15 cellular contexts compared by ENCODE assay signal in genomic region chr1:21930629-21931170, GRCh38. TPM values are rescaled to one million over a fixed set of nuclear protein-coding genes. Genes with fewer than 3 reads are reported as not detected.
DNase-seq lines count a peak whose midpoint lies in the region; ATAC-seq and TF ChIP-seq lines count a peak whose summit lies in the region.
"Had no signal": no experiment of that assay in that cellular context is flagged by ENCODE, and none has a peak within 500 bp of the region (broad histone marks: within the 10 kb centered on the region; RNA-seq: fewer than 3 reads in every experiment).

No MANE protein-coding gene starts in this region.

- no peaks in the 10 kb centered on the region for H3K4me1 ChIP-seq in HEK293 (ENCODE audit: control insufficient read depth, insufficient read depth, low read length)
- peaks cover 17 to 38% of the 10 kb centered on the region in 2 donors for H3K4me1 ChIP-seq in breast epithelium
- H3K4me1 ChIP-seq in mesodermal cell (ENCODE audit: control insufficient read depth, insufficient read depth, low read length, poor library complexity, severe bottlenecking) = peaks cover 73% of the 10 kb centered on the region
- peaks cover 32 to 94% (median 90%) of the 10 kb centered on the region in 5 donors for H3K4me1 ChIP-seq in subcutaneous abdominal adipose tissue (ENCODE audit: control insufficient read depth in 5 of 5, insufficient read depth in 5 of 5, low read length in 5 of 5)

- H3K9me3 Mint-ChIP-seq in activated CD8-positive, alpha-beta T cell treated with anti-CD3 and anti-CD28 coated beads, Interleukin-2, amount 10 ng/mL, durations not matched to agents 7 days and 5 days (ENCODE audit: insufficient read depth) = no peaks in the 10 kb centered on the region
- H3K9me3 Mint-ChIP-seq: activated T-helper 17 cell treated with anti-CD3 and anti-CD28 coated beads, Interleukin-2, amount 50 U/mL, for 72 hours had no signal

- CTCF ChIA-PET in HEK293 (lab: Yijun Ruan, JAX) = interaction anchor here (0.6 kb wide), 3 partner anchors 33 to 1290 kb away, joined by 3 to 4 read pairs (median 4); no protein-coding TSS in a partner anchor
- CTCF ChIA-PET in activated CD8-positive, alpha-beta T cell treated with anti-CD3 and anti-CD28 coated beads, Interleukin-2, amount 10 ng/mL, durations not matched to agents 7 days and 5 days (lab: Charles Lee) = no interaction called here

- H3K4me3 Mint-ChIP-seq in activated CD8-positive, alpha-beta T cell treated with anti-CD3 and anti-CD28 coated beads, Interleukin-2, amount 10 ng/mL, durations not matched to agents 7 days and 5 days = no peak overlapping the region
- H3K4me3 Mint-ChIP-seq: activated T-helper 17 cell treated with anti-CD3 and anti-CD28 coated beads, Interleukin-2, amount 50 U/mL, for 72 hours; CD4-positive, CD25-positive, alpha-beta regulatory T cell had no signal

- no peak for ATAC-seq in activated CD8-positive, alpha-beta T cell treated with anti-CD3 and anti-CD28 coated beads, Interleukin-2, amount 10 ng/mL, durations not matched to agents 7 days and 5 days
- ATAC-seq: activated CD4-positive, CD25-positive, alpha-beta regulatory T cell treated with anti-CD3 and anti-CD28 coated beads, Interleukin-2, amount 50 U/mL, for 24 hours; activated T-helper 17 cell treated with anti-CD3 and anti-CD28 coated beads, Interleukin-2, amount 50 U/mL, for 72 hours had no signal

- intact Hi-C loops in breast epithelium (cut with DNase I; ENCODE audit: low total_unique reads) = no loop called here

- H3K27ac Mint-ChIP-seq in activated CD8-positive, alpha-beta T cell treated with anti-CD3 and anti-CD28 coated beads, Interleukin-2, amount 10 ng/mL, durations not matched to agents 7 days and 5 days = no peak overlapping the region
- H3K27ac Mint-ChIP-seq: activated T-helper 17 cell treated with anti-CD3 and anti-CD28 coated beads, Interleukin-2, amount 50 U/mL, for 72 hours; CD4-positive, CD25-positive, alpha-beta regulatory T cell had no signal

- POLR2A ChIA-PET in HEK293 (lab: Yijun Ruan, JAX) = no interaction called here
- POLR2A ChIA-PET in activated CD8-positive, alpha-beta T cell treated with anti-CD3 and anti-CD28 coated beads, Interleukin-2, amount 10 ng/mL, durations not matched to agents 7 days and 5 days (lab: Charles Lee) = no interaction called here

- no peaks in the 10 kb centered on the region for H3K36me3 Mint-ChIP-seq in activated CD8-positive, alpha-beta T cell treated with anti-CD3 and anti-CD28 coated beads, Interleukin-2, amount 10 ng/mL, durations not matched to agents 7 days and 5 days (ENCODE audit: low read depth)
- H3K36me3 Mint-ChIP-seq: CD4-positive, CD25-positive, alpha-beta regulatory T cell had no signal

- DNase-seq in breast epithelium (ENCODE audit: low spot score in 2 of 2) (no peak), HT-29 (ENCODE audit: low spot score) (no peak), NCI-H128 (lab: John Stamatoyannopoulos, UW; ENCODE audit: unreplicated experiment) (no peak), NCI-H510A (lab: John Stamatoyannopoulos, UW) (no peak)
- DNase-seq in activated CD8-positive, alpha-beta T cell treated with anti-CD3 and anti-CD28 coated beads, Interleukin-2, amount 10 ng/mL, durations not matched to agents 7 days and 5 days = no peak
- DNase-seq: CD4-positive, CD25-positive, alpha-beta regulatory T cell; NCI-H1417 treated with DMSO at 0.1 percent for 48 hours; NCI-H774; posterior cingulate gyrus had no signal

- H3K4me1 Mint-ChIP-seq in activated CD8-positive, alpha-beta T cell treated with anti-CD3 and anti-CD28 coated beads, Interleukin-2, amount 10 ng/mL, durations not matched to agents 7 days and 5 days (ENCODE audit: low read depth) = peaks cover 10% of the 10 kb centered on the region
- H3K4me1 Mint-ChIP-seq: activated T-helper 17 cell treated with anti-CD3 and anti-CD28 coated beads, Interleukin-2, amount 50 U/mL, for 72 hours had no signal

- H3K9ac ChIP-seq in subcutaneous abdominal adipose tissue (ENCODE audit: low read length in 5 of 5) = peak overlapping the region in 4 of 5 donors; percentile 41 to 89 (median 61)

- TF ChIP-seq CTCF in HEK293 (tag by site-specific recombination; IDR thresholded peaks at IDR 0.05) (no peak), breast epithelium (IDR thresholded peaks at IDR 0.05) (no peak)

- H3K36me3 ChIP-seq in HEK293 (ENCODE audit: control insufficient read depth in 2 of 2, insufficient read depth in 1 of 2, low read length in 2 of 2) (no peaks in the 10 kb centered on the region), breast epithelium (no peaks in the 10 kb centered on the region), mesodermal cell (ENCODE audit: control insufficient read depth, insufficient read depth, low read length) (peaks cover 24% of the 10 kb centered on the region), subcutaneous abdominal adipose tissue (ENCODE audit: control insufficient read depth in 5 of 5, insufficient read depth in 5 of 5, low read length in 5 of 5) (peaks cover 0 to 26% (median 4%) of the 10 kb centered on the region in 5 donors)

- H3K4me3 ChIP-seq in HEK293 (ENCODE audit: low read depth, low read length) (no peak overlapping the region), breast epithelium (no peak overlapping the region), mesodermal cell (ENCODE audit: extremely low read depth, insufficient read depth, low read length, poor library complexity, severe bottlenecking) (no peak overlapping the region), subcutaneous abdominal adipose tissue (ENCODE audit: low read depth in 1 of 5, low read length in 5 of 5) (peak overlapping the region in 4 of 5 donors; percentile 33 to 97 (median 45))

- no peaks in the 10 kb centered on the region for H3K9me3 ChIP-seq in HEK293 (ENCODE audit: control insufficient read depth, insufficient read depth, low read depth, low read length)
- H3K9me3 ChIP-seq in breast epithelium = no peaks in the 10 kb centered on the region
- no peaks in the 10 kb centered on the region for H3K9me3 ChIP-seq in mesodermal cell (ENCODE audit: control insufficient read depth, low read length)
- no peaks in the 10 kb centered on the region for H3K9me3 ChIP-seq in subcutaneous abdominal adipose tissue (ENCODE audit: control insufficient read depth in 5 of 5, low read length in 5 of 5)

- H3K27me3 ChIP-seq in breast epithelium (no peaks in the 10 kb centered on the region), subcutaneous abdominal adipose tissue (ENCODE audit: control insufficient read depth in 5 of 5, insufficient read depth in 4 of 5, low read length in 5 of 5) (no peaks in the 10 kb centered on the region)

- no peak for TF ChIP-seq POLR2A in breast epithelium (IDR thresholded peaks at IDR 0.05)

- H3K27me3 Mint-ChIP-seq in activated CD8-positive, alpha-beta T cell treated with anti-CD3 and anti-CD28 coated beads, Interleukin-2, amount 10 ng/mL, durations not matched to agents 7 days and 5 days (ENCODE audit: low read depth) = peaks cover 7% of the 10 kb centered on the region

- H3K27ac ChIP-seq in HEK293 (ENCODE audit: extremely low read depth, low read depth, low read length) (no peak overlapping the region), breast epithelium (peak overlapping the region; percentile 88 to 92), mesodermal cell (ENCODE audit: low read depth, low read length, severe bottlenecking) (peak overlapping the region; percentile 84), subcutaneous abdominal adipose tissue (ENCODE audit: low read depth, low read length) (peak overlapping the region; percentile 100)

- 93 to 96% methylated on average over 3 to 4 of the region's 6 CpGs for WGBS in mesodermal cell (ENCODE audit: insufficient coverage in 2 of 2), 2 experiments

TF ChIP-seq in HEK293, 187 proteins besides CTCF, POLR2A, EP300 and RAD21:
- TF ChIP-seq GLIS1 (tag by site-specific recombination; IDR thresholded peaks at IDR 0.05) = peak; percentile 70
- peak; percentile 38; the same call in 1 of the 2 replicates for TF ChIP-seq ZNF24 (tag by site-specific recombination; IDR thresholded peaks at IDR 0.05)
- peak; percentile 38; the same call in 1 of the 2 replicates for TF ChIP-seq PRDM10 (tag by site-specific recombination; IDR thresholded peaks at IDR 0.05)
- TF ChIP-seq YY1 (tag by site-specific recombination; IDR thresholded peaks at IDR 0.05) = no peak

RNA-seq across cellular contexts. Expression of gene HSPG2, which starts 6.4 kb away (rescaled TPM):
- total RNA-seq in breast epithelium = 100 to 1,000 TPM in 1 of 3 donors, 10 to 100 TPM in 2; 48.3 to 219 (median 95.0) TPM
- 162 TPM for polyA plus RNA-seq in mesodermal cell (2013, experiment 1 of 2)
- 102 TPM for polyA plus RNA-seq in mesodermal cell (2013, experiment 2 of 2)
- 163 and 235 TPM in 2 replicates for total RNA-seq in HT-29 (2014; rRNA removed; shearing (Covaris generic))
- 1 to 10 TPM; 3.2 to 3.8 TPM for total RNA-seq in activated CD8-positive, alpha-beta T cell treated with anti-CD3 and anti-CD28 coated beads, Interleukin-2, amount 10 ng/mL, durations not matched to agents 7 days and 5 days

RNA-seq across cellular contexts. Expression of gene CELA3B, which starts 46.1 kb away (rescaled TPM):
- total RNA-seq in breast epithelium = not detected
- not detected for polyA plus RNA-seq in mesodermal cell (2013, experiment 1 of 2)
- polyA plus RNA-seq in mesodermal cell (2013, experiment 2 of 2) = not detected
- 0.81 TPM in 1 of 2 replicates, not detected in the other for total RNA-seq in HT-29 (2014; rRNA removed; shearing (Covaris generic))
- total RNA-seq in activated CD8-positive, alpha-beta T cell treated with anti-CD3 and anti-CD28 coated beads, Interleukin-2, amount 10 ng/mL, durations not matched to agents 7 days and 5 days = not detected
- total RNA-seq: activated T-helper 17 cell treated with anti-CD3 and anti-CD28 coated beads, Interleukin-2, amount 50 U/mL, for 72 hours; CD4-positive, CD25-positive, alpha-beta regulatory T cell; HT1080 had no signal
- polyA plus RNA-seq: CD4-positive, CD25-positive, alpha-beta regulatory T cell had no signal

Comparison
In these comparisons a context has a peak if more than half of its experiments do, and no peak if none do; other contexts are left out.
1. H3K4me3 ChIP-seq: peak in subcutaneous abdominal adipose tissue (4 of 5); none in HEK293 (single experiment), breast epithelium (0 of 3) and mesodermal cell (single experiment).
2. RNA of gene HSPG2, which starts 6.4 kb away (total RNA-seq): 163 to 235 TPM in HT-29 and 48.3 to 219 TPM in breast epithelium; 3.2 to 3.8 TPM in activated CD8-positive, alpha-beta T cell treated with anti-CD3 and anti-CD28 coated beads, Interleukin-2, amount 10 ng/mL, durations not matched to agents 7 days and 5 days; every median in the first group is over 10 times any median in the second.